ENCODE assay signal across 1 cellular context in genomic region chr5:160442824-160443431, GRCh38.
TF ChIP-seq lines count a peak whose summit lies in the region.

No MANE protein-coding gene starts in this region.

TF ChIP-seq in GM12878, 131 proteins besides CTCF, POLR2A, EP300 and RAD21 (continued from another document):
- TF ChIP-seq IRF3 (IDR thresholded peaks at IDR 0.05) (no peak), PAX8 (IDR thresholded peaks at IDR 0.05) (no peak), ZNF207 (IDR thresholded peaks at IDR 0.05; ENCODE audit: borderline replicate concordance) (no peak), WRNIP1 (IDR thresholded peaks at IDR 0.05; ENCODE audit: borderline replicate concordance, low read depth, low read length) (no peak), MXI1 (IDR thresholded peaks at IDR 0.05; ENCODE audit: low read depth, low read length) (peak; percentile 53; the same call in 1 of the 2 replicates), RBBP5 (conservative IDR thresholded peaks at IDR 0.05) (no peak), CHD2 (IDR thresholded peaks at IDR 0.05; ENCODE audit: borderline replicate concordance, low read depth, low read length) (no peak), CEBPB (IDR thresholded peaks at IDR 0.05; ENCODE audit: borderline replicate concordance in 1 of 2, low read depth in 2 of 2, low read length in 2 of 2) (no peak), ATF3 (IDR thresholded peaks at IDR 0.05; ENCODE audit: borderline replicate concordance, extremely low read depth, low read depth, low read length) (no peak), RCOR1 (conservative IDR thresholded peaks at IDR 0.05; ENCODE audit: low read depth, low read length) (no peak), TAF1 (IDR thresholded peaks at IDR 0.05; ENCODE audit: borderline replicate concordance, low read depth, low read length) (no peak; the same call in 1 of the 2 replicates)
- TF ChIP-seq, protein P1, sequence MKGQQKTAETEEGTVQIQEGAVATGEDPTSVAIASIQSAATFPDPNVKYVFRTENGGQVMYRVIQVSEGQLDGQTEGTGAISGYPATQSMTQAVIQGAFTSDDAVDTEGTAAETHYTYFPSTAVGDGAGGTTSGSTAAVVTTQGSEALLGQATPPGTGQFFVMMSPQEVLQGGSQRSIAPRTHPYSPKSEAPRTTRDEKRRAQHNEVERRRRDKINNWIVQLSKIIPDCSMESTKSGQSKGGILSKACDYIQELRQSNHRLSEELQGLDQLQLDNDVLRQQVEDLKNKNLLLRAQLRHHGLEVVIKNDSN (IDR thresholded peaks at IDR 0.05; ENCODE audit: borderline replicate concordance, extremely low read length, insufficient read depth, low read depth, low read length) = no peak
- TF ChIP-seq, protein P2, sequence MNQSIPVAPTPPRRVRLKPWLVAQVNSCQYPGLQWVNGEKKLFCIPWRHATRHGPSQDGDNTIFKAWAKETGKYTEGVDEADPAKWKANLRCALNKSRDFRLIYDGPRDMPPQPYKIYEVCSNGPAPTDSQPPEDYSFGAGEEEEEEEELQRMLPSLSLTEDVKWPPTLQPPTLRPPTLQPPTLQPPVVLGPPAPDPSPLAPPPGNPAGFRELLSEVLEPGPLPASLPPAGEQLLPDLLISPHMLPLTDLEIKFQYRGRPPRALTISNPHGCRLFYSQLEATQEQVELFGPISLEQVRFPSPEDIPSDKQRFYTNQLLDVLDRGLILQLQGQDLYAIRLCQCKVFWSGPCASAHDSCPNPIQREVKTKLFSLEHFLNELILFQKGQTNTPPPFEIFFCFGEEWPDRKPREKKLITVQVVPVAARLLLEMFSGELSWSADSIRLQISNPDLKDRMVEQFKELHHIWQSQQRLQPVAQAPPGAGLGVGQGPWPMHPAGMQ (IDR thresholded peaks at IDR 0.05; ENCODE audit: borderline replicate concordance) = no peak
TF ChIP-seq in GM12878: peak in this region for 37.
